Comparison of ENCODE assay signal across 11 cellular contexts in genomic region chr22:18075101-18075730, GRCh38. TPM values are rescaled to one million over a fixed set of nuclear protein-coding genes. Genes with fewer than 3 reads are reported as not detected.
DNase-seq lines count a peak whose midpoint lies in the region; FAIRE-seq and TF ChIP-seq lines count a peak whose summit lies in the region.
"Had no signal": no experiment of that assay in that cellular context is flagged by ENCODE, and none has a peak within 500 bp of the region (broad histone marks: within the 10 kb centered on the region; RNA-seq: fewer than 3 reads in every experiment).

No MANE protein-coding gene starts in this region.

- H3K9ac ChIP-seq in KMS-11, result no peak overlapping the region
- H3K9ac ChIP-seq: SK-N-SH had no signal

- CTCF ChIA-PET in CD4-positive, alpha-beta memory T cell (lab: Charles Lee; ENCODE audit: partially characterized antibody), result interaction anchor here (0.9 to 9.0 kb wide), 19 partner anchors 12 to 433 kb away, joined by 3 to 226 read pairs (median 6); no protein-coding TSS in a partner anchor

- WGBS in prostate gland, result 87% methylated on average over 6 of the region's 6 CpGs
- WGBS in transverse colon (ENCODE audit: low coverage in 1 of 2), 2 donors, result 90 to 100% methylated on average over 3 to 6 of the region's 6 CpGs

- no peaks in the 10 kb centered on the region for H3K27me3 ChIP-seq in KMS-11 (ENCODE audit: insufficient read depth, low read depth)
- no peaks in the 10 kb centered on the region for H3K27me3 ChIP-seq in prostate gland (replicated peaks; ENCODE audit: insufficient read depth)
- no peaks in the 10 kb centered on the region for H3K27me3 ChIP-seq in transverse colon
- H3K27me3 ChIP-seq in CD4-positive, alpha-beta memory T cell (ENCODE audit: insufficient read depth, low read length), result no peaks in the 10 kb centered on the region

- no peaks in the 10 kb centered on the region for H4K20me1 ChIP-seq in KMS-11 (ENCODE audit: insufficient read depth)

- peaks cover 20% of the 10 kb centered on the region; the same call in 1 of the 2 replicates for H3K79me2 ChIP-seq in KMS-11 (ENCODE audit: insufficient read depth, low read depth)

- TF ChIP-seq EP300 in transverse colon (IDR thresholded peaks at IDR 0.05; ENCODE audit: low read depth), result no peak

- DNase-seq in caudate nucleus (lab: John Stamatoyannopoulos, UW) (peak in 1 of 61 donors; percentile 61), prostate gland (ENCODE audit: low spot score) (no peak), transverse colon (no peak), GM13977 (ENCODE audit: low spot score) (no peak), GM12891 (ENCODE audit: insufficient read length, low spot score) (no peak)
- DNase-seq in CD4-positive, alpha-beta memory T cell, result no peak

- H3K27ac Mint-ChIP-seq in CD4-positive, alpha-beta memory T cell, result peak overlapping the region in 1 of 7 donors; percentile 48
- H3K27ac Mint-ChIP-seq: activated naive CD4-positive, alpha-beta T cell treated with anti-CD3 and anti-CD28 coated beads for 36 hours; GM23338 had no signal

- H3K4me3 ChIP-seq in KMS-11 (IDR thresholded peaks at IDR 0.05; ENCODE audit: insufficient read depth, low read depth, low read length), result no peak overlapping the region
- H3K4me3 ChIP-seq in prostate gland, result no peak overlapping the region
- no peak overlapping the region for H3K4me3 ChIP-seq in transverse colon
- no peak overlapping the region for H3K4me3 ChIP-seq in CD4-positive, alpha-beta memory T cell (ENCODE audit: low read length in 2 of 2)
- H3K4me3 ChIP-seq: GM23338 had no signal

- H3K4me1 ChIP-seq in KMS-11 (ENCODE audit: low read depth, poor library complexity, severe bottlenecking) (peaks cover 34% of the 10 kb centered on the region), prostate gland (replicated peaks) (peaks cover 23% of the 10 kb centered on the region), transverse colon (peaks cover 18 to 39% (median 28%) of the 10 kb centered on the region in 4 donors)
- H3K4me1 ChIP-seq in CD4-positive, alpha-beta memory T cell (ENCODE audit: insufficient read depth, low read length), result peaks cover 28% of the 10 kb centered on the region

- FAIRE-seq in GM12891 (lab: Jason Lieb, UNC), result no peak

- H3K4me3 Mint-ChIP-seq in CD4-positive, alpha-beta memory T cell, result no peak overlapping the region
- H3K4me3 Mint-ChIP-seq: GM23338 had no signal

- POLR2A ChIA-PET in CD4-positive, alpha-beta memory T cell (lab: Charles Lee; ENCODE audit: partially characterized antibody), result interaction anchor here (0.6 to 3.3 kb wide), 5 partner anchors 74 to 297 kb away, joined by 3 to 28 read pairs (median 3); no protein-coding TSS in a partner anchor

- 0 out of 2 replicates have a peak overlapping the region, but pooled peaks have one; percentile 9 for H3K4me2 ChIP-seq in KMS-11
- H3K4me2 ChIP-seq: GM23338 had no signal

- TF ChIP-seq POLR2A in prostate gland (IDR thresholded peaks at IDR 0.05) (no peak), transverse colon (IDR thresholded peaks at IDR 0.05) (no peak), GM12891 (IDR thresholded peaks at IDR 0.05; ENCODE audit: low read depth, low read length) (no peak)

- peaks cover 21 to 35% (median 30%) of the 10 kb centered on the region in 4 donors for H3K4me1 Mint-ChIP-seq in CD4-positive, alpha-beta memory T cell

- H3K36me3 Mint-ChIP-seq in CD4-positive, alpha-beta memory T cell, result peaks cover 9 to 19% of the 10 kb centered on the region in 2 donors

- H3K27ac ChIP-seq in KMS-11 (no peak overlapping the region), caudate nucleus (ENCODE audit: low read depth, low read length) (peak overlapping the region; percentile 84), prostate gland (peak overlapping the region; percentile 71 to 82), transverse colon (peak overlapping the region; percentile 87 to 91 (median 90))
- H3K27ac ChIP-seq in CD4-positive, alpha-beta memory T cell (ENCODE audit: low read depth, low read length), result no peak overlapping the region

- H3K9me3 Mint-ChIP-seq in CD4-positive, alpha-beta memory T cell, result peaks cover 0 to 3% (median 0%) of the 10 kb centered on the region in 8 donors
- H3K9me3 Mint-ChIP-seq: activated naive CD4-positive, alpha-beta T cell treated with anti-CD3 and anti-CD28 coated beads for 36 hours; GM23338; nephron had no signal

- no peak overlapping the region for H2AFZ ChIP-seq in KMS-11 (ENCODE audit: low read depth)
- H2AFZ ChIP-seq: GM23338 had no signal

- no peak for TF ChIP-seq CTCF in KMS-11 (conservative IDR thresholded peaks at IDR 0.05; ENCODE audit: low read depth, low read length)
- no peak for TF ChIP-seq CTCF in prostate gland (IDR thresholded peaks at IDR 0.05)
- TF ChIP-seq CTCF in transverse colon (IDR thresholded peaks at IDR 0.05), result no peak
- no peak for TF ChIP-seq CTCF in GM13977 (IDR thresholded peaks at IDR 0.05; ENCODE audit: extremely low read depth, insufficient read depth, missing control alignments)

- H3K36me3 ChIP-seq in KMS-11 (ENCODE audit: insufficient read depth), result no peaks in the 10 kb centered on the region
- no peaks in the 10 kb centered on the region for H3K36me3 ChIP-seq in prostate gland
- peaks cover 0 to 6% (median 2%) of the 10 kb centered on the region in 4 donors for H3K36me3 ChIP-seq in transverse colon
- peaks cover 9% of the 10 kb centered on the region for H3K36me3 ChIP-seq in CD4-positive, alpha-beta memory T cell (ENCODE audit: insufficient read depth, low read length)

- peaks cover 2% of the 10 kb centered on the region in 2 donors for H3K27me3 Mint-ChIP-seq in CD4-positive, alpha-beta memory T cell

- in situ Hi-C loops in transverse colon (cut with MboI; ENCODE audit: low pct_ligation_motif_present in 1 of 4, low pct_unique_long_range_greater_than_20kb in 1 of 4, low sequenced_read_pairs in 3 of 4), result loop anchor here in 2 of 4 donors (10.0 kb wide), 2 partner anchors 50 to 240 kb away; partner anchors contain the start of gene MICAL3 (in 1 of the 2)
- in situ Hi-C loops in GM13977 (cut with MboI; ENCODE audit: low pct_unique_long_range_greater_than_20kb, low sequenced_read_pairs, unreplicated experiment), result loop anchor here (10.0 kb wide), 1 partner anchor 240 kb away; no protein-coding TSS in a partner anchor

- H3K9me3 ChIP-seq in prostate gland, result no peaks in the 10 kb centered on the region
- H3K9me3 ChIP-seq in transverse colon, result no peaks in the 10 kb centered on the region
- H3K9me3 ChIP-seq in CD4-positive, alpha-beta memory T cell (ENCODE audit: control insufficient read depth in 1 of 2, low read length in 2 of 2), result no peaks in the 10 kb centered on the region
- H3K9me3 ChIP-seq: SK-N-SH had no signal

- intact Hi-C loops in prostate gland (cut with DNase I), result loop anchor here (5.0 kb wide), 1 partner anchor 168 kb away; no protein-coding TSS in a partner anchor
- intact Hi-C loops in transverse colon (cut with DNase I; ENCODE audit: low total_unique reads), result loop anchor here (5.0 to 10.0 kb wide), 3 partner anchors 50 to 243 kb away; partner anchors contain the start of gene MICAL3
- intact Hi-C loops in CD4-positive, alpha-beta memory T cell (cut with micrococcal nuclease), result loop anchor here (5.0 kb wide), 1 partner anchor 37 kb away; the partner anchor contains the start of gene TUBA8

TF ChIP-seq in GM12891, 5 proteins besides CTCF, POLR2A, EP300 and RAD21:
- TF ChIP-seq PAX5 (IDR thresholded peaks at IDR 0.05; ENCODE audit: insufficient read depth, low read length, severe bottlenecking) (no peak), POU2F2 (IDR thresholded peaks at IDR 0.05; ENCODE audit: low read depth, low read length) (no peak), TAF1 (IDR thresholded peaks at IDR 0.05; ENCODE audit: low read depth, low read length) (no peak), POLR2AphosphoS5 (IDR thresholded peaks at IDR 0.05; ENCODE audit: low read depth, low read length) (no peak), SPI1 (IDR thresholded peaks at IDR 0.05; ENCODE audit: low read depth, low read length) (no peak)

RNA-seq across cellular contexts. Expression of gene PEX26, which starts 2.6 kb away (rescaled TPM):
- 10 to 100 TPM; 34.7 to 38.2 TPM for total RNA-seq in prostate gland
- 100 to 1,000 TPM in 2 of 4 donors, 10 to 100 TPM in 2; 46.4 to 211 (median 93.4) TPM for total RNA-seq in transverse colon
- 25.1 TPM for polyA plus RNA-seq in GM12891 (2012; ENCODE audit: low read depth, missing spikeins)
- total RNA-seq in CD4-positive, alpha-beta memory T cell, result 10 to 100 TPM; 39.1 to 39.6 TPM
- polyA plus RNA-seq in CD4-positive, alpha-beta memory T cell, result 1 to 10 TPM; 1.4 to 6.3 TPM

RNA-seq across cellular contexts. Expression of gene TUBA8, which starts 35.4 kb away (rescaled TPM):
- 1 to 10 TPM; 1.3 to 2.9 TPM for total RNA-seq in prostate gland
- 1 to 10 TPM in 3 of 4 donors, not detected in 1; 1.4 to 3.0 (median 2.0) TPM for total RNA-seq in transverse colon
- polyA plus RNA-seq in GM12891 (2012; ENCODE audit: low read depth, missing spikeins), result 17.9 TPM
- total RNA-seq in CD4-positive, alpha-beta memory T cell, result 1 to 10 TPM; 1.9 to 2.7 TPM
- 1 to 10 TPM in 1 of 2 donors, under 1 TPM in 1; 0.33 to 1.0 TPM for polyA plus RNA-seq in CD4-positive, alpha-beta memory T cell

RNA-seq across cellular contexts. Expression of gene MICAL3, which starts 50.9 kb away (rescaled TPM):
- 10 to 100 TPM; 58.6 to 78.7 TPM for total RNA-seq in prostate gland
- 100 to 1,000 TPM in 2 of 4 donors, 10 to 100 TPM in 2; 84.2 to 290 (median 151) TPM for total RNA-seq in transverse colon
- 21.0 TPM for polyA plus RNA-seq in GM12891 (2012; ENCODE audit: low read depth, missing spikeins)
- 10 to 100 TPM; 25.9 to 28.9 TPM for total RNA-seq in CD4-positive, alpha-beta memory T cell
- polyA plus RNA-seq in CD4-positive, alpha-beta memory T cell, result 1 to 10 TPM in 1 of 2 donors, under 1 TPM in 1; 0.97 to 2.9 TPM

Comparison
In these comparisons a context has a peak if more than half of its experiments do, and no peak if none do; other contexts are left out.
1. H3K27ac ChIP-seq: peak in caudate nucleus (single experiment), prostate gland (2 of 2) and transverse colon (4 of 4); none in KMS-11 (single experiment) and CD4-positive, alpha-beta memory T cell (single experiment).